ENCODE assay signal across 1 cellular context in genomic region chr6:114707081-114707480, GRCh38.
TF ChIP-seq lines count a peak whose summit lies in the region.

No MANE protein-coding gene starts in this region.

TF ChIP-seq in GM23338, 12 proteins besides CTCF, POLR2A, EP300 and RAD21 (continued from another document):
- TF ChIP-seq ZNF462 (CRISPR knock-in tag; IDR thresholded peaks at IDR 0.05) (no peak), NANOG (IDR thresholded peaks at IDR 0.05; ENCODE audit: borderline replicate concordance) (no peak), POLR2AphosphoS5 (IDR thresholded peaks at IDR 0.05; ENCODE audit: low read depth) (no peak)
